ENCODE assay signal across 13 cellular contexts in the genomic region with DNA sequence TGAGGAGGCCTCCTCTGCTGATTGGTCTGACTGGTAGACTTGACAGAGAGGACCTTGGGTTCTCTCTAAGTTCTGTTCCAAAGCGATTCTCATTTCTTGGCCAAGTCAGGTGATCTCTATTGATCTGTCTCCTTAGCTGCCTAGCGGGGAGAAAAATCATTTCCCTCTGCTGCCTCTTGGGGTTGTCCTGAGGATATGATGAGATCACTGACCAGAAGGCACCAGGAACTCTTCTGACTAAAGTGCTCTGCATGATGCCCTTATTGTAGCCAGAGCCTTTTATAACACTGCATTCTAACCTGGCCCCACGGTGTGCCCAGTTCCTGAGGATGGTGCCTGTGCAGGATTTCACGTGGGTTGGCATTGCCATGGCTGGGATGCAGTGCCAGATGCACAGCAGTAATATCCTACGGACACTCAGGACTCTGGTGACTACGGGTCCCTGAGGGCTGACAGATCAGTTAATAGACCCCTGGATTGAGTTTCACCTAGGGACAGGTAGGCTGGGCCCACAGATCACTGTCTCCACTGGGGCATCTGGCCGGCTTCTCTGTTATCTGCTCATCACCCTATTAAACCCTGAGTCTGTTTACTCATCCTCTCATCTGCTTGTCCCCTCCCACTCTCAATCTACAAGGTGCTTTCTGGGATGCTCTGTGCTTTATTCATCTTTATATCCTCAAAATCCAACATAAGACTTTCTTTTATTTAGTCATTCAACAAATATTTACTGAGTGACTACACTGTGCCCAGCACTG. TPM values are rescaled to one million over a fixed set of nuclear protein-coding genes. Genes with fewer than 3 reads are reported as not detected.
DNase-seq lines count a peak whose midpoint lies in the region; ATAC-seq and TF ChIP-seq lines count a peak whose summit lies in the region.
"Had no signal": no experiment of that assay in that cellular context is flagged by ENCODE, and none has a peak within 500 bp of the region (broad histone marks: within the 10 kb centered on the region; RNA-seq: fewer than 3 reads in every experiment).

No MANE protein-coding gene starts in this region.

- DNase-seq in NCI-H2171 treated with DMSO at 0.1 percent for 48 hours (lab: John Stamatoyannopoulos, UW), result peak; percentile 16
- DNase-seq in NCI-H2171 (lab: John Stamatoyannopoulos, UW), result no peak
- peak; percentile 62 for DNase-seq in HuH-7 (ENCODE audit: low spot score)
- no peak for DNase-seq in neural crest cell (ENCODE audit: low read depth, low spot score)
- no peak for DNase-seq in NCI-H345 treated with DMSO at 0.1 percent for 48 hours (lab: John Stamatoyannopoulos, UW; ENCODE audit: unreplicated experiment)
- DNase-seq in HK-2 (ENCODE audit: unreplicated experiment), result no peak
- DNase-seq: activated CD4-positive, alpha-beta T cell treated with anti-CD3 and anti-CD28 coated beads for 36 hours; hippocampal formation; lower lobe of right lung; NCI-H524 treated with DMSO at 0.1 percent for 48 hours; upper lobe of left lung had no signal

- ATAC-seq in GM21423 (IDR thresholded peaks at IDR 0.05; ENCODE audit: unreplicated experiment), result no peak
- ATAC-seq: activated CD4-positive, alpha-beta T cell treated with anti-CD3 and anti-CD28 coated beads for 36 hours; lower lobe of right lung had no signal

- H3K27ac Mint-ChIP-seq in neural crest cell (ENCODE audit: unreplicated experiment), result no peak overlapping the region
- H3K27ac Mint-ChIP-seq: activated CD4-positive, alpha-beta T cell treated with anti-CD3 and anti-CD28 coated beads for 36 hours had no signal

- H3K4me3 Mint-ChIP-seq in neural crest cell, result peak overlapping the region; percentile 25
- H3K4me3 Mint-ChIP-seq: activated CD4-positive, alpha-beta T cell treated with anti-CD3 and anti-CD28 coated beads for 36 hours had no signal

- peaks cover 3% of the 10 kb centered on the region for H3K9me3 Mint-ChIP-seq in neural crest cell

- peaks cover 34% of the 10 kb centered on the region for H3K27me3 Mint-ChIP-seq in neural crest cell (ENCODE audit: low read depth)

- peak overlapping the region; percentile 54; the same call in 1 of the 2 replicates for H3K27ac ChIP-seq in VCaP

- TF ChIP-seq CTCF in VCaP (conservative IDR thresholded peaks at IDR 0.05), result peak; percentile 30
- TF ChIP-seq CTCF in neural crest cell (conservative IDR thresholded peaks at IDR 0.05), result peak; percentile 19

- H3K36me3 Mint-ChIP-seq in neural crest cell (ENCODE audit: low read depth), result no peaks in the 10 kb centered on the region

- H3K4me1 Mint-ChIP-seq in neural crest cell, result peaks cover 20% of the 10 kb centered on the region

RNA-seq across cellular contexts. Expression of a gene that starts 3.9 kb away (rescaled TPM):
- total RNA-seq in neural crest cell, result 32.0 and 33.8 TPM in 2 replicates

Comparison
In these comparisons a context has a peak if more than half of its experiments do, and no peak if none do; other contexts are left out.
1. DNase-seq: peak in NCI-H2171 treated with DMSO at 0.1 percent for 48 hours (single experiment) and HuH-7 (single experiment); none in NCI-H2171 (single experiment), neural crest cell (single experiment), NCI-H345 treated with DMSO at 0.1 percent for 48 hours (single experiment) and HK-2 (single experiment).